Comparison of ENCODE assay signal across 20 cellular contexts in genomic region chr14:103155826-103156394, GRCh38. TPM values are rescaled to one million over a fixed set of nuclear protein-coding genes. Genes with fewer than 3 reads are reported as not detected.
"Had no signal": no experiment of that assay in that cellular context is flagged by ENCODE, and none has a peak within 500 bp of the region (broad histone marks: within the 10 kb centered on the region; RNA-seq: fewer than 3 reads in every experiment).

No MANE protein-coding gene starts in this region.

- H3K36me3 ChIP-seq: colonic mucosa, heart right ventricle, left lung, prostate gland, right atrium auricular region, transverse colon, uterus had no signal

- DNase-seq: activated B cell treated with CpG ODN at 0.5 μM for 24 hours; activated CD4-positive, alpha-beta T cell treated with anti-CD3 and anti-CD28 coated beads for 36 hours; activated CD4-positive, alpha-beta T cell treated with anti-CD3 and anti-CD28 coated beads, Interleukin-2, amount 50 U/mL, for 48 hours; activated naive CD4-positive, alpha-beta T cell treated with Interleukin-2 at 50 U/mL for 16 hours; activated naive CD8-positive, alpha-beta T cell treated with anti-CD3 and anti-CD28 coated beads for 36 hours; activated T-cell treated with anti-CD3 and anti-CD28 coated beads, Interleukin-2, amount 50 U/mL, for 48 hours; colonic mucosa; erythroblast; foreskin fibroblast; naive thymus-derived CD4-positive, alpha-beta T cell; stimulated activated CD4-positive, alpha-beta T cell treated with anti-CD3 and anti-CD28 coated beads, Interleukin-12 subunit alpha, Interleukin-12 subunit beta, amount 100 ng/mL, for 4 hours; stimulated activated naive CD8-positive, alpha-beta T cell treated with anti-CD3 and anti-CD28 coated beads, Interleukin-15, amount 100 ng/mL, for 72 hours; T1000; transverse colon; uterus had no signal

- H3K4me3 ChIP-seq: colonic mucosa, heart right ventricle, left lung, lung, prostate gland, right atrium auricular region, transverse colon, uterus had no signal

- H3K27me3 ChIP-seq: colonic mucosa, left lung, right atrium auricular region, transverse colon, uterus had no signal

- ATAC-seq: activated CD4-positive, alpha-beta T cell treated with anti-CD3 and anti-CD28 coated beads for 36 hours; stimulated activated naive CD8-positive, alpha-beta T cell treated with anti-CD3 and anti-CD28 coated beads, Interleukin-15, amount 100 ng/mL, for 72 hours had no signal

- H3K27ac ChIP-seq: colonic mucosa, heart right ventricle, left lung, prostate gland, right atrium auricular region, transverse colon, uterus had no signal

- H3K9me3 ChIP-seq: colonic mucosa, heart right ventricle, left lung, prostate gland, right atrium auricular region, transverse colon, uterus had no signal

- H3K4me1 ChIP-seq: colonic mucosa, left lung, prostate gland, transverse colon, uterus had no signal

RNA-seq across cellular contexts. Expression of gene TNFAIP2, which starts 32.6 kb away (rescaled TPM):
- polyA plus RNA-seq: naive thymus-derived CD4-positive, alpha-beta T cell had no signal
